Comparison of ENCODE assay signal across 1 cellular context in the genomic region with DNA sequence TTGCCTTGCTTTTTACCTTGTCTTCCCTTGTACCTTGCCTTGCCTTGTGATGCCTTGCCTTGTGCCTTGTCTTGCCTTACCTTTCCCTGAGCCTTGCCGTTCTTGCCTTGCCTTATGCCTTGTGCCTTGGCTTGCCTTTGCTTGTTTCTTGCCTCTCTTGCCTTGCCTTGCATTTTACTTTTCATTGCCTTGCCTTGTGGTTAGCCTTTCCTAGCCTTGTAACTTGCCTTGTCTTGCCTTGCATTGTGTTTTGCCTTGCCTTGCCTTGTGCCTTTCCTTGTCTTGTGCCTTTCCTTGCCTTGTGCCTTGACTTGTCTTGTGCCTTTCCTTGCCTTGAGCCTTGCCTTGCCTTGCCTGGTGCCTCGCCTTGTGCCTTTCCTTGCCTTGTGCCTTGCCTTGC.
TF ChIP-seq lines count a peak whose summit lies in the region.

No MANE protein-coding gene starts in this region.

TF ChIP-seq in H1, 55 proteins besides CTCF, POLR2A, EP300 and RAD21:
- TF ChIP-seq CHD1 (IDR thresholded peaks at IDR 0.05; ENCODE audit: low read depth, low read length) = no peak
- TF ChIP-seq, protein P1, sequence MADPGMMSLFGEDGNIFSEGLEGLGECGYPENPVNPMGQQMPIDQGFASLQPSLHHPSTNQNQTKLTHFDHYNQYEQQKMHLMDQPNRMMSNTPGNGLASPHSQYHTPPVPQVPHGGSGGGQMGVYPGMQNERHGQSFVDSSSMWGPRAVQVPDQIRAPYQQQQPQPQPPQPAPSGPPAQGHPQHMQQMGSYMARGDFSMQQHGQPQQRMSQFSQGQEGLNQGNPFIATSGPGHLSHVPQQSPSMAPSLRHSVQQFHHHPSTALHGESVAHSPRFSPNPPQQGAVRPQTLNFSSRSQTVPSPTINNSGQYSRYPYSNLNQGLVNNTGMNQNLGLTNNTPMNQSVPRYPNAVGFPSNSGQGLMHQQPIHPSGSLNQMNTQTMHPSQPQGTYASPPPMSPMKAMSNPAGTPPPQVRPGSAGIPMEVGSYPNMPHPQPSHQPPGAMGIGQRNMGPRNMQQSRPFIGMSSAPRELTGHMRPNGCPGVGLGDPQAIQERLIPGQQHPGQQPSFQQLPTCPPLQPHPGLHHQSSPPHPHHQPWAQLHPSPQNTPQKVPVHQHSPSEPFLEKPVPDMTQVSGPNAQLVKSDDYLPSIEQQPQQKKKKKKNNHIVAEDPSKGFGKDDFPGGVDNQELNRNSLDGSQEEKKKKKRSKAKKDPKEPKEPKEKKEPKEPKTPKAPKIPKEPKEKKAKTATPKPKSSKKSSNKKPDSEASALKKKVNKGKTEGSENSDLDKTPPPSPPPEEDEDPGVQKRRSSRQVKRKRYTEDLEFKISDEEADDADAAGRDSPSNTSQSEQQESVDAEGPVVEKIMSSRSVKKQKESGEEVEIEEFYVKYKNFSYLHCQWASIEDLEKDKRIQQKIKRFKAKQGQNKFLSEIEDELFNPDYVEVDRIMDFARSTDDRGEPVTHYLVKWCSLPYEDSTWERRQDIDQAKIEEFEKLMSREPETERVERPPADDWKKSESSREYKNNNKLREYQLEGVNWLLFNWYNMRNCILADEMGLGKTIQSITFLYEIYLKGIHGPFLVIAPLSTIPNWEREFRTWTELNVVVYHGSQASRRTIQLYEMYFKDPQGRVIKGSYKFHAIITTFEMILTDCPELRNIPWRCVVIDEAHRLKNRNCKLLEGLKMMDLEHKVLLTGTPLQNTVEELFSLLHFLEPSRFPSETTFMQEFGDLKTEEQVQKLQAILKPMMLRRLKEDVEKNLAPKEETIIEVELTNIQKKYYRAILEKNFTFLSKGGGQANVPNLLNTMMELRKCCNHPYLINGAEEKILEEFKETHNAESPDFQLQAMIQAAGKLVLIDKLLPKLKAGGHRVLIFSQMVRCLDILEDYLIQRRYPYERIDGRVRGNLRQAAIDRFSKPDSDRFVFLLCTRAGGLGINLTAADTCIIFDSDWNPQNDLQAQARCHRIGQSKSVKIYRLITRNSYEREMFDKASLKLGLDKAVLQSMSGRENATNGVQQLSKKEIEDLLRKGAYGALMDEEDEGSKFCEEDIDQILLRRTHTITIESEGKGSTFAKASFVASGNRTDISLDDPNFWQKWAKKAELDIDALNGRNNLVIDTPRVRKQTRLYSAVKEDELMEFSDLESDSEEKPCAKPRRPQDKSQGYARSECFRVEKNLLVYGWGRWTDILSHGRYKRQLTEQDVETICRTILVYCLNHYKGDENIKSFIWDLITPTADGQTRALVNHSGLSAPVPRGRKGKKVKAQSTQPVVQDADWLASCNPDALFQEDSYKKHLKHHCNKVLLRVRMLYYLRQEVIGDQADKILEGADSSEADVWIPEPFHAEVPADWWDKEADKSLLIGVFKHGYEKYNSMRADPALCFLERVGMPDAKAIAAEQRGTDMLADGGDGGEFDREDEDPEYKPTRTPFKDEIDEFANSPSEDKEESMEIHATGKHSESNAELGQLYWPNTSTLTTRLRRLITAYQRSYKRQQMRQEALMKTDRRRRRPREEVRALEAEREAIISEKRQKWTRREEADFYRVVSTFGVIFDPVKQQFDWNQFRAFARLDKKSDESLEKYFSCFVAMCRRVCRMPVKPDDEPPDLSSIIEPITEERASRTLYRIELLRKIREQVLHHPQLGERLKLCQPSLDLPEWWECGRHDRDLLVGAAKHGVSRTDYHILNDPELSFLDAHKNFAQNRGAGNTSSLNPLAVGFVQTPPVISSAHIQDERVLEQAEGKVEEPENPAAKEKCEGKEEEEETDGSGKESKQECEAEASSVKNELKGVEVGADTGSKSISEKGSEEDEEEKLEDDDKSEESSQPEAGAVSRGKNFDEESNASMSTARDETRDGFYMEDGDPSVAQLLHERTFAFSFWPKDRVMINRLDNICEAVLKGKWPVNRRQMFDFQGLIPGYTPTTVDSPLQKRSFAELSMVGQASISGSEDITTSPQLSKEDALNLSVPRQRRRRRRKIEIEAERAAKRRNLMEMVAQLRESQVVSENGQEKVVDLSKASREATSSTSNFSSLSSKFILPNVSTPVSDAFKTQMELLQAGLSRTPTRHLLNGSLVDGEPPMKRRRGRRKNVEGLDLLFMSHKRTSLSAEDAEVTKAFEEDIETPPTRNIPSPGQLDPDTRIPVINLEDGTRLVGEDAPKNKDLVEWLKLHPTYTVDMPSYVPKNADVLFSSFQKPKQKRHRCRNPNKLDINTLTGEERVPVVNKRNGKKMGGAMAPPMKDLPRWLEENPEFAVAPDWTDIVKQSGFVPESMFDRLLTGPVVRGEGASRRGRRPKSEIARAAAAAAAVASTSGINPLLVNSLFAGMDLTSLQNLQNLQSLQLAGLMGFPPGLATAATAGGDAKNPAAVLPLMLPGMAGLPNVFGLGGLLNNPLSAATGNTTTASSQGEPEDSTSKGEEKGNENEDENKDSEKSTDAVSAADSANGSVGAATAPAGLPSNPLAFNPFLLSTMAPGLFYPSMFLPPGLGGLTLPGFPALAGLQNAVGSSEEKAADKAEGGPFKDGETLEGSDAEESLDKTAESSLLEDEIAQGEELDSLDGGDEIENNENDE (IDR thresholded peaks at IDR 0.05; ENCODE audit: insufficient replicate concordance, low read length) = no peak
- TF ChIP-seq KDM5A (IDR thresholded peaks at IDR 0.05; ENCODE audit: low read length) = no peak
- TF ChIP-seq POLR2AphosphoS5 (IDR thresholded peaks at IDR 0.05; ENCODE audit: low read depth, low read length) = no peak
- TF ChIP-seq HDAC2 (IDR thresholded peaks at IDR 0.05; ENCODE audit: borderline replicate concordance in 1 of 2, low read depth in 2 of 2, low read length in 2 of 2) = no peak
- no peak for TF ChIP-seq BACH1 (IDR thresholded peaks at IDR 0.05; ENCODE audit: low read length)
- no peak for TF ChIP-seq NRF1 (IDR thresholded peaks at IDR 0.05; ENCODE audit: low read depth, low read length)
- TF ChIP-seq, protein P2, sequence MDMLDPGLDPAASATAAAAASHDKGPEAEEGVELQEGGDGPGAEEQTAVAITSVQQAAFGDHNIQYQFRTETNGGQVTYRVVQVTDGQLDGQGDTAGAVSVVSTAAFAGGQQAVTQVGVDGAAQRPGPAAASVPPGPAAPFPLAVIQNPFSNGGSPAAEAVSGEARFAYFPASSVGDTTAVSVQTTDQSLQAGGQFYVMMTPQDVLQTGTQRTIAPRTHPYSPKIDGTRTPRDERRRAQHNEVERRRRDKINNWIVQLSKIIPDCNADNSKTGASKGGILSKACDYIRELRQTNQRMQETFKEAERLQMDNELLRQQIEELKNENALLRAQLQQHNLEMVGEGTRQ (IDR thresholded peaks at IDR 0.05; ENCODE audit: low read length) = no peak
- no peak for TF ChIP-seq CEBPB (IDR thresholded peaks at IDR 0.05; ENCODE audit: low read depth, low read length)
- no peak for TF ChIP-seq CBX5 (IDR thresholded peaks at IDR 0.05; ENCODE audit: low read depth, low read length)
- TF ChIP-seq JUN (IDR thresholded peaks at IDR 0.05; ENCODE audit: low read depth, low read length) = no peak
- TF ChIP-seq SIX5 (IDR thresholded peaks at IDR 0.05; ENCODE audit: low read depth, low read length) = no peak
- no peak for TF ChIP-seq ZNF274 (IDR thresholded peaks at IDR 0.05; ENCODE audit: borderline replicate concordance, extremely low read depth, low read length)
- TF ChIP-seq PHF8 (conservative IDR thresholded peaks at IDR 0.05; ENCODE audit: low read depth, low read length) = no peak
- TF ChIP-seq TBP (IDR thresholded peaks at IDR 0.05; ENCODE audit: low read depth, low read length) = no peak
- no peak for TF ChIP-seq SIRT6 (IDR thresholded peaks at IDR 0.05; ENCODE audit: low read length)
